In the genomic region with DNA sequence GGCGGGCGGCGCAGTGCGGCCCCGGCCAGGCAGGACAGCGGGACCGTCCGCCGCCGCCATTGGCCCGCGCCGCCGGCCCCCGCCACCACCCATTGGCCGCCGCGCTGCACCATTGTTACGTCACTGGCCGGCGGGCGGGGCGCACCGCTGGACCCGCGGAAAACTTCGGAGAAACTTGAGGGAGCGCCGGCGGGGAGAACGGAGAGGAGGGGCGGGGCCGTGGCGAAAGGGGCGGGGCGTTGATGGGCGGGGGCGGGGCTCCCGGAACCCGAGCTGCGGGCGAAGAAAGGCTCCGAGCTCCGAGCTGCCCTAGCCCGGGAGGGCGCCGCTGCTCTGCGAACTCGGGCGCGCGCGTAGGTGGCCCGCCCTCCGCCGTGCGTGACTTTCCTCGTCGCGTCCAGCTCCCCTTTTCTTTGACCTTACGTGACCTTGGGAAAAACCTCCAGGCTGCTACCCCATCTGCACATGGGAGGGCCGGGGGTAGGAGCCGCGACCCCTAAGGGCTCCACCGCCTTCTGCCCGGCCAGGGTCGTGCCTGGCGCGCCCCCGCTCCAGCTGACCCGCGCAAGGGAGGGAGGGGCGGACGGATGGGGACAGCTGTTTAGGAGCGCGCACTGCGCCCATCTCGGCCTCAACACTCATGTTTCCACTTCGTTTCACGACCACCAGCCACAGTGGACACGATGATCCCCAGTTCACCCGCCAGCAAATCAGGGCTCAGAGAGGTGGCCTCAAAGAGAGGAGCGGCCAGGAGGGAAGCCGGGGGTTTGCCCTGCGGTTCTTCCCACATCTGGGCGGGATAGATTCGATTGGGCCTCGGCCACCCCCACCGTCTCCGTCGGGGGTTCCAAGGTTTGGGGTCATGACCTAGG, we compare ENCODE assay signal across 8 cellular contexts. TPM values are rescaled to one million over a fixed set of nuclear protein-coding genes. Genes with fewer than 3 reads are reported as not detected.
DNase-seq lines count a peak whose midpoint lies in the region; ATAC-seq and TF ChIP-seq lines count a peak whose summit lies in the region.

A gene with protein sequence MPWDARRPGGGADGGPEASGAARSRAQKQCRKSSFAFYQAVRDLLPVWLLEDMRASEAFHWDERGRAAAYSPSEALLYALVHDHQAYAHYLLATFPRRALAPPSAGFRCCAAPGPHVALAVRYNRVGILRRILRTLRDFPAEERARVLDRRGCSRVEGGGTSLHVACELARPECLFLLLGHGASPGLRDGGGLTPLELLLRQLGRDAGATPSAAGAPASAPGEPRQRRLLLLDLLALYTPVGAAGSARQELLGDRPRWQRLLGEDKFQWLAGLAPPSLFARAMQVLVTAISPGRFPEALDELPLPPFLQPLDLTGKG (minus strand): TSS at position 33 of the 872 bp plus-strand sequence. CDS start 1,887 bp downstream, outside the sequence.

- no peak for TF ChIP-seq CTCF in KMS-11 (conservative IDR thresholded peaks at IDR 0.05; ENCODE audit: low read depth, low read length)
- peak; percentile 10 for TF ChIP-seq CTCF in RWPE2 (IDR thresholded peaks at IDR 0.05; ENCODE audit: poor library complexity, severe bottlenecking)
- no peak for TF ChIP-seq CTCF in natural killer cell (IDR thresholded peaks at IDR 0.05)

- H4K20me1 ChIP-seq in KMS-11 (ENCODE audit: insufficient read depth): no peaks in the 10 kb centered on the region

- intact Hi-C loops in natural killer cell (cut with micrococcal nuclease): loop anchor here (10.0 kb wide), 1 partner anchor 145 kb away; the partner anchor contains the start of genes CINP and TECPR2

- peak; percentile 47 for DNase-seq in DMS153 (lab: John Stamatoyannopoulos, UW)
- peak; percentile 96 for DNase-seq in RWPE2 (ENCODE audit: low spot score)
- peak; percentile 85 for DNase-seq in activated T-helper 9 cell treated with anti-CD3 and anti-CD28 coated beads, Interleukin-2, amount 50 U/mL, for 16 hours (ENCODE audit: low read depth)
- peak; percentile 87 for DNase-seq in fibroblast of peridontal ligament (ENCODE audit: extremely low read depth)
- DNase-seq in natural killer cell: peak; percentile 78

- H3K36me3 Mint-ChIP-seq in natural killer cell: no peaks in the 10 kb centered on the region
- H3K36me3 Mint-ChIP-seq in stimulated activated memory B cell treated with anti-CD40 and anti-IgM and Interleukin-4, amounts not matched to agents 10 μg/mL and 1 μg/mL and 100 μg/mL, for 72 hours: peaks cover 5% of the 10 kb centered on the region

- peak within 1 kb of the TSS; percentile 76 for H3K4me2 ChIP-seq in KMS-11

- peak within 1 kb of the TSS; percentile 59; the same call in 1 of the 2 replicates for H3K9ac ChIP-seq in KMS-11

- H3K27ac ChIP-seq in KMS-11 (peak within 1 kb of the TSS; percentile 42; the same call in 1 of the 2 replicates), RWPE2 (ENCODE audit: poor library complexity, severe bottlenecking) (peak within 1 kb of the TSS; percentile 60)

- H3K27me3 ChIP-seq in KMS-11 (ENCODE audit: insufficient read depth, low read depth) (no peaks in the 10 kb centered on the region), RWPE2 (ENCODE audit: insufficient read depth, poor library complexity, severe bottlenecking) (no peaks in the 10 kb centered on the region)

- no peak within 1 kb of the TSS for H3K4me3 ChIP-seq in KMS-11 (IDR thresholded peaks at IDR 0.05; ENCODE audit: insufficient read depth, low read depth, low read length)
- H3K4me3 ChIP-seq in RWPE2 (ENCODE audit: severe bottlenecking): peak within 1 kb of the TSS; percentile 94

- peaks cover 0 to 3% of the 10 kb centered on the region in 2 donors for H3K9me3 Mint-ChIP-seq in natural killer cell
- H3K9me3 Mint-ChIP-seq in stimulated activated memory B cell treated with anti-CD40 and anti-IgM and Interleukin-4, amounts not matched to agents 10 μg/mL and 1 μg/mL and 100 μg/mL, for 72 hours: peaks cover 3% of the 10 kb centered on the region

- H3K79me2 ChIP-seq in KMS-11 (ENCODE audit: insufficient read depth, low read depth): no peaks in the 10 kb centered on the region

- no peaks in the 10 kb centered on the region for H3K9me3 ChIP-seq in RWPE2 (ENCODE audit: severe bottlenecking)

- peak within 1 kb of the TSS; percentile 90 for H3K4me3 Mint-ChIP-seq in natural killer cell
- H3K4me3 Mint-ChIP-seq in stimulated activated memory B cell treated with anti-CD40 and anti-IgM and Interleukin-4, amounts not matched to agents 10 μg/mL and 1 μg/mL and 100 μg/mL, for 72 hours: peak within 1 kb of the TSS; percentile 84

- peaks cover 12% of the 10 kb centered on the region for H3K4me1 ChIP-seq in KMS-11 (ENCODE audit: low read depth, poor library complexity, severe bottlenecking)
- no peaks in the 10 kb centered on the region for H3K4me1 ChIP-seq in RWPE2 (ENCODE audit: insufficient read depth, poor library complexity, severe bottlenecking)

- H3K27ac Mint-ChIP-seq in natural killer cell: peak within 1 kb of the TSS; percentile 38 to 84
- peak within 1 kb of the TSS; percentile 68 for H3K27ac Mint-ChIP-seq in stimulated activated memory B cell treated with anti-CD40 and anti-IgM and Interleukin-4, amounts not matched to agents 10 μg/mL and 1 μg/mL and 100 μg/mL, for 72 hours

- peaks cover 0 to 4% of the 10 kb centered on the region in 2 donors for H3K27me3 Mint-ChIP-seq in natural killer cell (ENCODE audit: low read depth in 2 of 2)
- H3K27me3 Mint-ChIP-seq in stimulated activated memory B cell treated with anti-CD40 and anti-IgM and Interleukin-4, amounts not matched to agents 10 μg/mL and 1 μg/mL and 100 μg/mL, for 72 hours: peaks cover 11% of the 10 kb centered on the region

- no peaks in the 10 kb centered on the region for H3K36me3 ChIP-seq in KMS-11 (ENCODE audit: insufficient read depth)
- peaks cover 9% of the 10 kb centered on the region for H3K36me3 ChIP-seq in RWPE2 (ENCODE audit: low read depth)

- H3K4me1 Mint-ChIP-seq in natural killer cell: peaks cover 0 to 11% of the 10 kb centered on the region in 2 donors
- H3K4me1 Mint-ChIP-seq in stimulated activated memory B cell treated with anti-CD40 and anti-IgM and Interleukin-4, amounts not matched to agents 10 μg/mL and 1 μg/mL and 100 μg/mL, for 72 hours: peaks cover 24% of the 10 kb centered on the region

- peak within 1 kb of the TSS; percentile 98 for H2AFZ ChIP-seq in KMS-11 (ENCODE audit: low read depth)

- ATAC-seq in GM21786 (IDR thresholded peaks at IDR 0.05; ENCODE audit: unreplicated experiment) (peak; percentile 76), RWPE2 (ENCODE audit: low read depth) (peak; percentile 81), natural killer cell (peak; percentile 81 to 85 (median 82))
- peak; percentile 91 for ATAC-seq in stimulated activated memory B cell treated with anti-CD40 and anti-IgM and Interleukin-4, amounts not matched to agents 10 μg/mL and 1 μg/mL and 100 μg/mL, for 72 hours

RNA-seq across cellular contexts. Expression of the gene that starts here (rescaled TPM):
- 10 to 100 TPM in 1 of 3 donors, 1 to 10 TPM in 2; 4.0 to 11.0 (median 9.6) TPM for total RNA-seq in natural killer cell
